18 cellular contexts compared by ENCODE assay signal in the genomic region with DNA sequence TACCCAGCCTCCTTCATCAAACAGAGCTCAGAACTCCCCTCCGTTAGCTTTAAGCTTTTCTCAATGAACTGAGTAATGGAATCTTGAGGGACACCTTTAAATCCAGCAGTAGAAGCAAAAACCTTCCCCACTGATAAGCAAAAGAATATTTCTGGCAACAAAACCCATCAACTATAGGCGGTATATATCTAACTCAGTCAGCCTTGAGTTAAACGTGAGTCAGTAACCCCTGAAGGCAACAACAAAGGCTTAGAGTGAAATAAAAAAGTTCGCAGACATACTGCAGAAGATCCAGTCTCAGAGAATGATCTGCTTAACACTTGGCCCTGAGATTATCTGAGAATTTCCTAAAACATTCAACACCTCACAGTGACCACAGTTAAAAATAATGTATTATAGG.
A peak's percentile ranks its signal among the peaks of the same experiment; 100 is the strongest.
DNase-seq lines count a peak whose midpoint lies in the region; ATAC-seq, FAIRE-seq and TF ChIP-seq lines count a peak whose summit lies in the region.
"Had no signal": no experiment of that assay in that cellular context is flagged by ENCODE, and none has a peak within 500 bp of the region (broad histone marks: within the 10 kb centered on the region; RNA-seq: fewer than 3 reads in every experiment).

No MANE protein-coding gene starts in this region.

- no peak for ATAC-seq in HG03520 (IDR thresholded peaks at IDR 0.05; ENCODE audit: unreplicated experiment)
- ATAC-seq: GM12878, GM23338, HepG2 had no signal

- H3K79me2 ChIP-seq in DOHH2 (ENCODE audit: control insufficient read depth, low read length) (no peaks in the 10 kb centered on the region), OCI-LY1 (ENCODE audit: insufficient read depth, low read length) (peaks cover 13% of the 10 kb centered on the region)

- H3K36me3 ChIP-seq in DOHH2 (ENCODE audit: control insufficient read depth, low read length): peaks cover 59% of the 10 kb centered on the region
- H3K36me3 ChIP-seq in OCI-LY1 (ENCODE audit: insufficient read depth, low read length): no peaks in the 10 kb centered on the region
- H3K36me3 ChIP-seq in vagina: no peaks in the 10 kb centered on the region
- no peaks in the 10 kb centered on the region for H3K36me3 ChIP-seq in CD4-positive, alpha-beta memory T cell (ENCODE audit: insufficient read depth, low read length)
- H3K36me3 ChIP-seq in small intestine (ENCODE audit: control insufficient read depth in 2 of 2, insufficient read depth in 2 of 2, low read length in 2 of 2): no peaks in the 10 kb centered on the region
- H3K36me3 ChIP-seq: BLaER1 had no signal

- no peak for FAIRE-seq in small intestine (lab: Jason Lieb, UNC)
- FAIRE-seq: GM12878, GM18507, HepG2, HTR-8/SVneo had no signal

- H3K9me3 ChIP-seq in DOHH2 (ENCODE audit: control insufficient read depth, insufficient read depth, low read length) (peaks cover 19% of the 10 kb centered on the region), OCI-LY1 (ENCODE audit: low read length) (no peaks in the 10 kb centered on the region), vagina (no peaks in the 10 kb centered on the region), small intestine (ENCODE audit: control insufficient read depth, low read depth) (no peaks in the 10 kb centered on the region)
- H3K9me3 ChIP-seq in CD4-positive, alpha-beta memory T cell (ENCODE audit: control insufficient read depth in 1 of 2, low read length in 2 of 2): no peaks in the 10 kb centered on the region
- H3K9me3 ChIP-seq: BLaER1 had no signal

- H3K4me2 ChIP-seq in DOHH2 (ENCODE audit: low read length) (0 out of 2 replicates have a peak overlapping the region, but pooled peaks have one; percentile 9), OCI-LY1 (ENCODE audit: low read length) (peak overlapping the region; percentile 49)
- H3K4me2 ChIP-seq: BLaER1, GM23338 had no signal

- H3K9me3 Mint-ChIP-seq in osteocyte (ENCODE audit: unreplicated experiment): no peaks in the 10 kb centered on the region
- H3K9me3 Mint-ChIP-seq in CD4-positive, alpha-beta memory T cell: peaks cover 0 to 6% (median 0%) of the 10 kb centered on the region in 8 donors
- H3K9me3 Mint-ChIP-seq: GM23338 had no signal

- peaks cover 92% of the 10 kb centered on the region for H3K4me1 ChIP-seq in DOHH2 (ENCODE audit: control insufficient read depth, low read length)
- H3K4me1 ChIP-seq in OCI-LY1 (ENCODE audit: insufficient read depth, low read length, severe bottlenecking): peaks cover 99% of the 10 kb centered on the region
- H3K4me1 ChIP-seq in vagina: no peaks in the 10 kb centered on the region
- no peaks in the 10 kb centered on the region for H3K4me1 ChIP-seq in CD4-positive, alpha-beta memory T cell (ENCODE audit: insufficient read depth, low read length)
- no peaks in the 10 kb centered on the region for H3K4me1 ChIP-seq in small intestine (ENCODE audit: control insufficient read depth in 2 of 2, insufficient read depth in 1 of 2, low read depth in 1 of 2, low read length in 1 of 2)

- POLR2A ChIA-PET in CD4-positive, alpha-beta memory T cell (lab: Charles Lee; ENCODE audit: partially characterized antibody): no interaction called here

- no peak for TF ChIP-seq CTCF in DOHH2 (IDR thresholded peaks at IDR 0.05; ENCODE audit: low read depth, low read length, poor library complexity, severe bottlenecking)
- TF ChIP-seq CTCF in OCI-LY1 (IDR thresholded peaks at IDR 0.05; ENCODE audit: low read length): no peak
- TF ChIP-seq CTCF in osteocyte (IDR thresholded peaks at IDR 0.05): no peak
- TF ChIP-seq CTCF in vagina (IDR thresholded peaks at IDR 0.05): no peak

- no peaks in the 10 kb centered on the region for H3K9me2 ChIP-seq in DOHH2 (replicated peaks; ENCODE audit: control insufficient read depth, low read length)
- H3K9me2 ChIP-seq in OCI-LY1 (ENCODE audit: low read depth, low read length): no peaks in the 10 kb centered on the region

- no peak overlapping the region for H3K4me3 ChIP-seq in DOHH2 (ENCODE audit: low read length)
- peak overlapping the region; percentile 1 for H3K4me3 ChIP-seq in OCI-LY1 (ENCODE audit: low read depth, low read length, poor library complexity, severe bottlenecking)
- no peak overlapping the region for H3K4me3 ChIP-seq in vagina
- H3K4me3 ChIP-seq in CD4-positive, alpha-beta memory T cell (ENCODE audit: low read length in 2 of 2): no peak overlapping the region
- H3K4me3 ChIP-seq in small intestine (ENCODE audit: low read depth in 1 of 2, low read length in 2 of 2): no peak overlapping the region
- H3K4me3 ChIP-seq: BLaER1, GM12878, GM23338 had no signal

- TF ChIP-seq POLR2A in vagina (IDR thresholded peaks at IDR 0.05): no peak

- peaks cover 27% of the 10 kb centered on the region for H3K4me1 Mint-ChIP-seq in osteocyte (ENCODE audit: unreplicated experiment)
- no peaks in the 10 kb centered on the region for H3K4me1 Mint-ChIP-seq in CD4-positive, alpha-beta memory T cell

- CTCF ChIA-PET in CD4-positive, alpha-beta memory T cell (lab: Charles Lee; ENCODE audit: partially characterized antibody): no interaction called here

- no peaks in the 10 kb centered on the region for H3K27me3 Mint-ChIP-seq in osteocyte (ENCODE audit: unreplicated experiment)
- no peaks in the 10 kb centered on the region for H3K27me3 Mint-ChIP-seq in CD4-positive, alpha-beta memory T cell

- peak overlapping the region; percentile 86 for H3K27ac ChIP-seq in DOHH2 (ENCODE audit: low read depth, low read length)
- peak overlapping the region; percentile 100 for H3K27ac ChIP-seq in OCI-LY1 (ENCODE audit: low read depth, low read length, poor library complexity, severe bottlenecking)
- no peak overlapping the region for H3K27ac ChIP-seq in vagina
- H3K27ac ChIP-seq in CD4-positive, alpha-beta memory T cell (ENCODE audit: low read depth, low read length): no peak overlapping the region
- no peak overlapping the region for H3K27ac ChIP-seq in small intestine (ENCODE audit: low read depth in 1 of 2, low read length in 1 of 2)
- H3K27ac ChIP-seq: BLaER1 had no signal

- H3F3A ChIP-seq in DOHH2 (ENCODE audit: control insufficient read depth, insufficient read depth) (peaks cover 9% of the 10 kb centered on the region), OCI-LY1 (ENCODE audit: insufficient read depth, low read length) (no peaks in the 10 kb centered on the region)

- H2AFZ ChIP-seq in OCI-LY1 (ENCODE audit: low read length): no peak overlapping the region
- H2AFZ ChIP-seq: GM23338 had no signal

- intact Hi-C loops in vagina (cut with DNase I): no loop called here
- intact Hi-C loops in CD4-positive, alpha-beta memory T cell (cut with micrococcal nuclease): no loop called here

- H3K9ac ChIP-seq in OCI-LY1 (ENCODE audit: low read length): peak overlapping the region; percentile 45
- H3K9ac ChIP-seq: BLaER1 had no signal

- no peaks in the 10 kb centered on the region for H3K27me3 ChIP-seq in DOHH2 (ENCODE audit: control insufficient read depth, low read length)
- H3K27me3 ChIP-seq in OCI-LY1 (ENCODE audit: insufficient read depth, low read length): no peaks in the 10 kb centered on the region
- H3K27me3 ChIP-seq in vagina: no peaks in the 10 kb centered on the region
- no peaks in the 10 kb centered on the region for H3K27me3 ChIP-seq in CD4-positive, alpha-beta memory T cell (ENCODE audit: insufficient read depth, low read length)
- H3K27me3 ChIP-seq in small intestine (ENCODE audit: control insufficient read depth in 2 of 2, insufficient read depth in 2 of 2, low read length in 2 of 2): no peaks in the 10 kb centered on the region

- WGBS in small intestine, 3 donors: 59 to 75% (median 62%) methylated on average over 4 of the region's 4 CpGs

- H4K20me1 ChIP-seq in DOHH2 (ENCODE audit: control insufficient read depth, insufficient read depth, low read depth, low read length): no peaks in the 10 kb centered on the region
- H4K20me1 ChIP-seq in OCI-LY1 (ENCODE audit: insufficient read depth, low read length): no peaks in the 10 kb centered on the region

- H3K36me3 Mint-ChIP-seq in osteocyte (ENCODE audit: unreplicated experiment): no peaks in the 10 kb centered on the region
- no peaks in the 10 kb centered on the region for H3K36me3 Mint-ChIP-seq in CD4-positive, alpha-beta memory T cell

- no peak overlapping the region for H3K4me3 Mint-ChIP-seq in osteocyte (ENCODE audit: unreplicated experiment)
- no peak overlapping the region for H3K4me3 Mint-ChIP-seq in CD4-positive, alpha-beta memory T cell
- H3K4me3 Mint-ChIP-seq: GM23338 had no signal

- DNase-seq in amniotic epithelial cell (ENCODE audit: low read depth) (peak; percentile 45), osteocyte (ENCODE audit: extremely low spot score, unreplicated experiment) (no peak), vagina (ENCODE audit: extremely low spot score in 2 of 2) (no peak), small intestine (no peak)
- no peak for DNase-seq in CD4-positive, alpha-beta memory T cell
- DNase-seq: 8988T, AML-193, DMS53, H7 had no signal

- peak overlapping the region; percentile 39 for H3K27ac Mint-ChIP-seq in osteocyte (ENCODE audit: unreplicated experiment)
- H3K27ac Mint-ChIP-seq in CD4-positive, alpha-beta memory T cell: no peak overlapping the region
- H3K27ac Mint-ChIP-seq: GM23338 had no signal

Comparison
In these comparisons a context has a peak if more than half of its experiments do, and no peak if none do; other contexts are left out.
1. H3K27ac ChIP-seq: peak in DOHH2 (single experiment) and OCI-LY1 (single experiment); none in vagina (single experiment), CD4-positive, alpha-beta memory T cell (single experiment) and small intestine (0 of 2).